1 cellular context compared by ENCODE assay signal in genomic region chr10:108034808-108035207, GRCh38.
TF ChIP-seq lines count a peak whose summit lies in the region.

No MANE protein-coding gene starts in this region.

TF ChIP-seq in GM12878, 131 proteins besides CTCF, POLR2A, EP300 and RAD21 (continued from another document):
- TF ChIP-seq ELK1 (IDR thresholded peaks at IDR 0.05; ENCODE audit: low read depth, low read length), result no peak
- TF ChIP-seq BACH1 (IDR thresholded peaks at IDR 0.05; ENCODE audit: borderline replicate concordance), result no peak
- TF ChIP-seq MEF2B (IDR thresholded peaks at IDR 0.05; ENCODE audit: partially characterized antibody, poor library complexity, severe bottlenecking), result no peak
- TF ChIP-seq SP1 (IDR thresholded peaks at IDR 0.05; ENCODE audit: low read depth, low read length), result no peak
- TF ChIP-seq MTA3 (IDR thresholded peaks at IDR 0.05; ENCODE audit: borderline replicate concordance, low read length), result no peak
- no peak for TF ChIP-seq FOXM1 (IDR thresholded peaks at IDR 0.05; ENCODE audit: low read depth, low read length)
- TF ChIP-seq ZNF592 (IDR thresholded peaks at IDR 0.05), result no peak
- peak; percentile 42; the same call in 1 of the 2 replicates for TF ChIP-seq ATF7 (IDR thresholded peaks at IDR 0.05; ENCODE audit: low read depth)
- no peak for TF ChIP-seq RELB (IDR thresholded peaks at IDR 0.05; ENCODE audit: low read depth)
- 0 out of 2 replicates have a peak, but pooled peaks have one; percentile 33 for TF ChIP-seq DPF2 (IDR thresholded peaks at IDR 0.05)
- no peak for TF ChIP-seq MXI1 (IDR thresholded peaks at IDR 0.05; ENCODE audit: low read depth, low read length)
- peak; percentile 45 for TF ChIP-seq IKZF1 (conservative IDR thresholded peaks at IDR 0.05)
- TF ChIP-seq HDAC2 (IDR thresholded peaks at IDR 0.05), result no peak
- TF ChIP-seq PAX5 (IDR thresholded peaks at IDR 0.05; ENCODE audit: borderline replicate concordance, low read depth, low read length), result no peak
- no peak for TF ChIP-seq SMAD5 (IDR thresholded peaks at IDR 0.05; ENCODE audit: low read depth)
- TF ChIP-seq ZNF687 (IDR thresholded peaks at IDR 0.05), result no peak
- peak; percentile 51 to 62; a peak in 3 of 4 replicates for TF ChIP-seq IKZF2 (IDR thresholded peaks at IDR 0.05)
- 0 out of 2 replicates have a peak, but pooled peaks have one; percentile 15 for TF ChIP-seq PKNOX1 (IDR thresholded peaks at IDR 0.05)
- TF ChIP-seq TCF12 (IDR thresholded peaks at IDR 0.05; ENCODE audit: low read depth, low read length), result no peak
